Comparison of ENCODE assay signal across 15 cellular contexts in the genomic region with DNA sequence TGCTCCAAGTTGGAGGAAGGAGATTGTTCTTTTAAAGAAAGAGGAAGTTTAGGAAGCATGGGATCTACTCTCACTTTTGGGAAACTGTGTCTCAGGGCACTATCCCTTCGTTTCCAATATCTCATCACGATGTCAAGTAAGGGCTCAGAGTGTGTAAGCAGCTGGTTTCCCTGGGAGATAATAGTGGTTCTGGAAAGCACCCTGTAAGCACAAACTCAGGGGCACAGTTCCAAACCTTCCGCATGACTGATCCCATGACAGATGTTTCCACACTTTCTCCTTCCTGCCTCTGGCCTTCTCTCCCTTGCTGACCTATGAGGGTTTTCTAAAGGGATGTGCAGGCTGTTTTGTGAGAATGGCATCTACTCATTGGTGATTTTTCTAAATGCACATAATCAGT. TPM values are rescaled to one million over a fixed set of nuclear protein-coding genes. Genes with fewer than 3 reads are reported as not detected.
DNase-seq lines count a peak whose midpoint lies in the region; ATAC-seq and TF ChIP-seq lines count a peak whose summit lies in the region.
"Had no signal": no experiment of that assay in that cellular context is flagged by ENCODE, and none has a peak within 500 bp of the region (broad histone marks: within the 10 kb centered on the region; RNA-seq: fewer than 3 reads in every experiment).

No MANE protein-coding gene starts in this region.

- H2AFZ ChIP-seq in mammary epithelial cell (ENCODE audit: low read depth, low read length) = no peak overlapping the region

- no TSS peak for BruUV-seq in mammary epithelial cell (replicated peaks; lab: Mats Ljungman, UMichigan)

- peak overlapping the region; percentile 50 to 80 for H3K27ac ChIP-seq in breast epithelium
- H3K27ac ChIP-seq in mammary epithelial cell (ENCODE audit: insufficient read depth, low read depth, low read length) = no peak overlapping the region
- H3K27ac ChIP-seq in muscle layer of duodenum (ENCODE audit: low read length) = peak overlapping the region; percentile 35
- H3K27ac ChIP-seq in aorta (ENCODE audit: low read depth in 1 of 2, low read length in 2 of 2) = no peak overlapping the region
- H3K27ac ChIP-seq: 22Rv1 had no signal

- TF ChIP-seq CTCF in breast epithelium (IDR thresholded peaks at IDR 0.05) (no peak), mammary epithelial cell (conservative IDR thresholded peaks at IDR 0.05 in 1 of 2, IDR thresholded peaks at IDR 0.05 in 1 of 2; ENCODE audit: extremely low read depth in 1 of 2, insufficient read depth in 1 of 2, low read depth in 1 of 2, low read length in 2 of 2) (no peak), fibroblast of pulmonary artery (IDR thresholded peaks at IDR 0.05; ENCODE audit: low read length, missing control alignments) (no peak)

- WGBS in mammary epithelial cell (ENCODE audit: low coverage, missing lambda C conversion rate) = 97% methylated on average over 3 of the region's 3 CpGs
- WGBS in aorta, 2 donors = 3 to 8% methylated on average over 3 of the region's 3 CpGs

- no peaks in the 10 kb centered on the region for H3K4me1 ChIP-seq in breast epithelium
- no peaks in the 10 kb centered on the region for H3K4me1 ChIP-seq in mammary epithelial cell (ENCODE audit: insufficient read depth, low read length)
- no peaks in the 10 kb centered on the region for H3K4me1 ChIP-seq in muscle layer of duodenum (ENCODE audit: control insufficient read depth in 1 of 2, insufficient read depth in 2 of 2, low read length in 2 of 2)
- peaks cover 7% of the 10 kb centered on the region in 2 donors for H3K4me1 ChIP-seq in aorta (ENCODE audit: control insufficient read depth in 1 of 2, insufficient read depth in 2 of 2, low read length in 2 of 2)

- no peaks in the 10 kb centered on the region for H3K9me3 ChIP-seq in breast epithelium
- no peaks in the 10 kb centered on the region for H3K9me3 ChIP-seq in mammary epithelial cell (replicated peaks; ENCODE audit: insufficient read depth, low read length)
- no peaks in the 10 kb centered on the region for H3K9me3 ChIP-seq in muscle layer of duodenum (ENCODE audit: control insufficient read depth in 1 of 2, low read length in 2 of 2)
- H3K9me3 ChIP-seq in aorta (ENCODE audit: control insufficient read depth, low read length) = no peaks in the 10 kb centered on the region

- no peaks in the 10 kb centered on the region for H3K36me3 ChIP-seq in breast epithelium
- H3K36me3 ChIP-seq in mammary epithelial cell (ENCODE audit: insufficient read depth, low read length) = no peaks in the 10 kb centered on the region
- no peaks in the 10 kb centered on the region for H3K36me3 ChIP-seq in muscle layer of duodenum (ENCODE audit: control insufficient read depth in 1 of 2, insufficient read depth in 2 of 2, low read length in 2 of 2)
- no peaks in the 10 kb centered on the region for H3K36me3 ChIP-seq in aorta (ENCODE audit: control insufficient read depth in 1 of 2, insufficient read depth in 2 of 2, low read length in 1 of 2)

- DNase-seq in breast epithelium (ENCODE audit: low spot score in 2 of 2) = peak in 1 of 2 donors; percentile 49
- DNase-seq in mammary epithelial cell = no peak
- peak; percentile 95 for DNase-seq in fibroblast of pulmonary artery (ENCODE audit: low read depth)
- DNase-seq in aorta = peak in 1 of 2 donors; percentile 87
- no peak for DNase-seq in NCI-H2081 treated with DMSO at 0.1 percent for 48 hours (lab: John Stamatoyannopoulos, UW)
- DNase-seq in H4 (ENCODE audit: low spot score) = no peak
- DNase-seq: activated B cell treated with CpG ODN at 0.5 μM for 24 hours; activated naive CD4-positive, alpha-beta T cell treated with anti-CD3 and anti-CD28 coated beads, Interleukin-2, amount 50 U/mL, for 16 hours; glutamatergic neuron; NCI-H1417 treated with DMSO at 0.1 percent for 48 hours; OCI-M1; stimulated activated naive CD8-positive, alpha-beta T cell treated with anti-CD3 and anti-CD28 coated beads, Interleukin-15, Interleukin-2, amounts not matched to agents 100 U/mL and 50 U/mL, for 24 hours had no signal

- no peaks in the 10 kb centered on the region for H4K20me1 ChIP-seq in mammary epithelial cell (ENCODE audit: insufficient read depth, low read length)

- intact Hi-C loops in breast epithelium (cut with DNase I; ENCODE audit: low total_unique reads) = no loop called here
- intact Hi-C loops in mammary epithelial cell (cut with micrococcal nuclease) = no loop called here
- intact Hi-C loops in aorta (cut with DNase I) = no loop called here

- H3K79me2 ChIP-seq in mammary epithelial cell (ENCODE audit: insufficient read depth, low read length) = no peaks in the 10 kb centered on the region

- no peak overlapping the region for H3K4me2 ChIP-seq in mammary epithelial cell (ENCODE audit: insufficient read depth, low read depth, low read length)

- CTCF ChIA-PET in mammary epithelial cell (lab: Charles Lee; ENCODE audit: low non-redundant PET) = no interaction called here

- no peak for TF ChIP-seq POLR2A in breast epithelium (IDR thresholded peaks at IDR 0.05)

- dilution Hi-C loops in mammary epithelial cell (cut with HindIII; ENCODE audit: low sequenced_read_pairs) = loop anchor here (5.0 kb wide), 1 partner anchor 52 kb away; no protein-coding TSS in a partner anchor

- H3K9ac ChIP-seq in mammary epithelial cell (ENCODE audit: insufficient read depth, low read length) = no peak overlapping the region

- in situ Hi-C loops in mammary epithelial cell (cut with MboI; ENCODE audit: low sequenced_read_pairs in 2 of 2) = no loop called here

- H3K4me3 ChIP-seq in breast epithelium (no peak overlapping the region), mammary epithelial cell (replicated peaks in 1 of 3; ENCODE audit: insufficient read depth in 1 of 3, low read depth in 2 of 3, low read length in 3 of 3) (no peak overlapping the region), fibroblast of pulmonary artery (replicated peaks; ENCODE audit: low read depth, low read length) (no peak overlapping the region), muscle layer of duodenum (ENCODE audit: low read depth in 1 of 2, low read length in 2 of 2) (no peak overlapping the region), aorta (ENCODE audit: low read length in 2 of 2) (no peak overlapping the region)

- ATAC-seq in aorta (ENCODE audit: low FRiP score) = peak; percentile 89
- ATAC-seq in HG02840 (IDR thresholded peaks at IDR 0.05; ENCODE audit: low FRiP score, unreplicated experiment) = no peak

- H3K27me3 ChIP-seq in breast epithelium = no peaks in the 10 kb centered on the region
- H3K27me3 ChIP-seq in mammary epithelial cell (ENCODE audit: insufficient read depth, low read length) = no peaks in the 10 kb centered on the region
- no peaks in the 10 kb centered on the region for H3K27me3 ChIP-seq in muscle layer of duodenum (ENCODE audit: low read depth, low read length)
- no peaks in the 10 kb centered on the region for H3K27me3 ChIP-seq in aorta (ENCODE audit: control insufficient read depth in 1 of 2, insufficient read depth in 2 of 2, low read length in 1 of 2)

RNA-seq across cellular contexts. Expression of gene ADTRP, which starts 33.9 kb away (rescaled TPM):
- total RNA-seq in breast epithelium = 1 to 10 TPM in 2 of 3 donors, under 1 TPM in 1; 0.48 to 2.9 (median 2.6) TPM
- total RNA-seq in mammary epithelial cell = 10 to 100 TPM; 46.6 to 74.0 TPM
- polyA plus RNA-seq in mammary epithelial cell = 53.6 TPM
- 54.0 TPM for polyA minus RNA-seq in mammary epithelial cell
- 1 to 10 TPM; 1.2 TPM for total RNA-seq in aorta
- 1 to 10 TPM in 1 of 2 donors, under 1 TPM in 1; 0.82 to 7.4 TPM for polyA plus RNA-seq in aorta
- total RNA-seq in H4 (2014; rRNA removed; shearing (Covaris generic)) = 0.74 TPM in 1 of 2 replicates, not detected in the other

Comparison
In these comparisons a context has a peak if more than half of its experiments do, and no peak if none do; other contexts are left out.
1. H3K27ac ChIP-seq: peak in breast epithelium (2 of 2) and muscle layer of duodenum (single experiment); none in mammary epithelial cell (single experiment) and aorta (0 of 2).
2. RNA of gene ADTRP, which starts 33.9 kb away (total RNA-seq): 46.6 to 74.0 TPM in mammary epithelial cell; 0.48 to 2.9 TPM in breast epithelium, 1.2 TPM in aorta and 0.74 TPM in H4; every median in the first group is over 10 times any median in the second.